Comparison of ENCODE assay signal across 1 cellular context in genomic region chr7:152505606-152506005, GRCh38.
TF ChIP-seq lines count a peak whose summit lies in the region.

No MANE protein-coding gene starts in this region.

TF ChIP-seq in HepG2, 621 proteins besides CTCF, POLR2A, EP300 and RAD21 (continued from another document):
- TF ChIP-seq IRF9 (CRISPR knock-in tag; IDR thresholded peaks at IDR 0.05; ENCODE audit: borderline replicate concordance) (no peak), ZNF362 (CRISPR knock-in tag; IDR thresholded peaks at IDR 0.05; ENCODE audit: borderline replicate concordance) (no peak), ZNF724P (CRISPR knock-in tag; IDR thresholded peaks at IDR 0.05; ENCODE audit: borderline replicate concordance) (no peak), ZNF713 (CRISPR knock-in tag; IDR thresholded peaks at IDR 0.05) (no peak)
